In genomic region chr22:18971321-18971751, GRCh38 we compare ENCODE assay signal across 17 cellular contexts. TPM values are rescaled to one million over a fixed set of nuclear protein-coding genes. Genes with fewer than 3 reads are reported as not detected.
DNase-seq lines count a peak whose midpoint lies in the region; ATAC-seq, FAIRE-seq and TF ChIP-seq lines count a peak whose summit lies in the region.
"Had no signal": no experiment of that assay in that cellular context is flagged by ENCODE, and none has a peak within 500 bp of the region (broad histone marks: within the 10 kb centered on the region; RNA-seq: fewer than 3 reads in every experiment).

No MANE protein-coding gene starts in this region.

- CTCF ChIA-PET in PC-3 (lab: Charles Lee) = no interaction called here

- H3K36me3 ChIP-seq in PC-3 (ENCODE audit: low read depth, low read length) (no peaks in the 10 kb centered on the region), pancreas (no peaks in the 10 kb centered on the region)
- H3K36me3 ChIP-seq: gastroesophageal sphincter had no signal

- no peak overlapping the region for H2AFZ ChIP-seq in PC-3 (ENCODE audit: low read length)

- H3K36me3 Mint-ChIP-seq in activated T-cell treated with anti-CD3 and anti-CD28 coated beads, Interleukin-2, amount 50 U/mL, for 4 hours (ENCODE audit: insufficient read depth) = no peaks in the 10 kb centered on the region
- H3K36me3 Mint-ChIP-seq: activated naive CD4-positive, alpha-beta T cell treated with anti-CD3 and anti-CD28 coated beads, Interleukin-2, amount 50 U/mL, for 72 hours; CD8-positive, alpha-beta T cell had no signal

- POLR2A ChIA-PET in PC-3 (lab: Charles Lee; ENCODE audit: unreplicated experiment) = no interaction called here

- no peak for FAIRE-seq in pancreas (lab: Jason Lieb, UNC)
- FAIRE-seq: keratinocyte had no signal

- peaks cover 4% of the 10 kb centered on the region for H3K4me1 Mint-ChIP-seq in activated T-cell treated with anti-CD3 and anti-CD28 coated beads, Interleukin-2, amount 50 U/mL, for 4 hours (ENCODE audit: low read depth)

- H3K4me1 ChIP-seq in PC-3 (ENCODE audit: insufficient read depth, low read length) (no peaks in the 10 kb centered on the region), pancreas (peaks cover 3 to 17% (median 12%) of the 10 kb centered on the region in 3 donors)
- H3K4me1 ChIP-seq: psoas muscle had no signal

- H3K79me2 ChIP-seq in PC-3 (ENCODE audit: low read length) = no peaks in the 10 kb centered on the region

- peaks cover 16% of the 10 kb centered on the region for H3K27me3 Mint-ChIP-seq in activated T-cell treated with anti-CD3 and anti-CD28 coated beads, Interleukin-2, amount 50 U/mL, for 4 hours (ENCODE audit: low read depth)

- H3K9ac ChIP-seq in PC-3 (ENCODE audit: low read length) = no peak overlapping the region

- H3K27me3 ChIP-seq in PC-3 (ENCODE audit: low read length) (no peaks in the 10 kb centered on the region), pancreas (no peaks in the 10 kb centered on the region)

- no peaks in the 10 kb centered on the region for H3K9me3 Mint-ChIP-seq in activated T-cell treated with anti-CD3 and anti-CD28 coated beads, Interleukin-2, amount 50 U/mL, for 4 hours
- H3K9me3 Mint-ChIP-seq: activated naive CD4-positive, alpha-beta T cell treated with anti-CD3 and anti-CD28 coated beads, Interleukin-2, amount 50 U/mL, for 72 hours; CD8-positive, alpha-beta T cell had no signal

- 38% methylated on average over 19 of the region's 19 CpGs for WGBS in pancreas, 2 donors

- intact Hi-C loops in PC-3 (cut with micrococcal nuclease) = no loop called here
- intact Hi-C loops in pancreas (cut with DNase I) = no loop called here

- H3K4me2 ChIP-seq in PC-3 (ENCODE audit: low read length) = peak overlapping the region; percentile 81

- H3F3A ChIP-seq in PC-3 (ENCODE audit: low read length, unreplicated experiment) = no peaks in the 10 kb centered on the region

- H3K27ac ChIP-seq in PC-3 (ENCODE audit: low read length) = no peak overlapping the region
- no peak overlapping the region for H3K27ac ChIP-seq in pancreas
- H3K27ac ChIP-seq: gastroesophageal sphincter, psoas muscle had no signal

- H3K9me2 ChIP-seq in PC-3 (replicated peaks; ENCODE audit: low read length) = no peaks in the 10 kb centered on the region

- ATAC-seq in activated T-cell treated with anti-CD3 and anti-CD28 coated beads, Interleukin-2, amount 50 U/mL, for 4 hours = no peak
- ATAC-seq in PC-3 = no peak
- ATAC-seq in pancreas = no peak
- no peak for ATAC-seq in HG03469 (IDR thresholded peaks at IDR 0.05; ENCODE audit: unreplicated experiment)
- no peak for ATAC-seq in GM19463 (IDR thresholded peaks at IDR 0.05; ENCODE audit: unreplicated experiment)
- ATAC-seq: CD8-positive, alpha-beta T cell; gastroesophageal sphincter had no signal

- BruUV-seq in PC-3 (replicated peaks; lab: Mats Ljungman, UMichigan) = no TSS peak

- TF ChIP-seq CTCF in PC-3 (conservative IDR thresholded peaks at IDR 0.05; ENCODE audit: low read depth, low read length) (no peak), epithelial cell of proximal tubule (conservative IDR thresholded peaks at IDR 0.05; ENCODE audit: low read depth, low read length) (no peak), pancreas (IDR thresholded peaks at IDR 0.05) (no peak)

- H3K4me3 ChIP-seq in PC-3 (ENCODE audit: low read length) (no peak overlapping the region; the same call in 1 of the 2 replicates), epithelial cell of proximal tubule (ENCODE audit: low read depth, low read length) (peak overlapping the region; percentile 57), pancreas (peak overlapping the region in 3 of 4 donors; percentile 57 to 75 (median 72))

- no peak for DNase-seq in activated T-cell treated with anti-CD3 and anti-CD28 coated beads, Interleukin-2, amount 50 U/mL, for 4 hours
- DNase-seq in activated T-cell treated with anti-CD3 and anti-CD28 coated beads, Interleukin-2, amount 50 U/mL, for 48 hours = no peak
- DNase-seq in PC-3 (no peak), epithelial cell of proximal tubule (ENCODE audit: low read depth) (no peak), pancreas (peak in 3 of 6 donors; percentile 38 to 52 (median 40)), HuH-7.5 (ENCODE audit: low spot score) (no peak)
- DNase-seq: CD8-positive, alpha-beta T cell; HCEC 1CT; Karpas-422; NCI-H146; NCI-H446 had no signal

- no peaks in the 10 kb centered on the region for H4K20me1 ChIP-seq in PC-3 (ENCODE audit: low read length)

- H3K4me3 Mint-ChIP-seq in activated T-cell treated with anti-CD3 and anti-CD28 coated beads, Interleukin-2, amount 50 U/mL, for 4 hours = peak overlapping the region; percentile 46

- no peaks in the 10 kb centered on the region for H3K9me3 ChIP-seq in PC-3 (ENCODE audit: low read length)
- no peaks in the 10 kb centered on the region for H3K9me3 ChIP-seq in pancreas
- H3K9me3 ChIP-seq: gastroesophageal sphincter, psoas muscle had no signal

RNA-seq across cellular contexts. Expression of gene PRODH, which starts 35.2 kb away (rescaled TPM):
- under 1 TPM; 0.16 to 0.40 (median 0.19) TPM for total RNA-seq in activated T-cell treated with anti-CD3 and anti-CD28 coated beads, Interleukin-2, amount 50 U/mL, for 4 hours
- total RNA-seq in PC-3 (2014; rRNA removed) (0.84 and 2.0 TPM in 2 replicates), epithelial cell of proximal tubule (1.2 and 2.1 TPM in 2 replicates), pancreas (1 to 10 TPM in 2 of 6 donors, under 1 TPM in 4; 0.35 to 4.1 (median 0.78) TPM)
- 1 to 10 TPM in 1 of 2 donors, under 1 TPM in 1; 0.65 to 1.7 TPM for polyA plus RNA-seq in pancreas
- total RNA-seq: CD8-positive, alpha-beta T cell had no signal
